In the genomic region with DNA sequence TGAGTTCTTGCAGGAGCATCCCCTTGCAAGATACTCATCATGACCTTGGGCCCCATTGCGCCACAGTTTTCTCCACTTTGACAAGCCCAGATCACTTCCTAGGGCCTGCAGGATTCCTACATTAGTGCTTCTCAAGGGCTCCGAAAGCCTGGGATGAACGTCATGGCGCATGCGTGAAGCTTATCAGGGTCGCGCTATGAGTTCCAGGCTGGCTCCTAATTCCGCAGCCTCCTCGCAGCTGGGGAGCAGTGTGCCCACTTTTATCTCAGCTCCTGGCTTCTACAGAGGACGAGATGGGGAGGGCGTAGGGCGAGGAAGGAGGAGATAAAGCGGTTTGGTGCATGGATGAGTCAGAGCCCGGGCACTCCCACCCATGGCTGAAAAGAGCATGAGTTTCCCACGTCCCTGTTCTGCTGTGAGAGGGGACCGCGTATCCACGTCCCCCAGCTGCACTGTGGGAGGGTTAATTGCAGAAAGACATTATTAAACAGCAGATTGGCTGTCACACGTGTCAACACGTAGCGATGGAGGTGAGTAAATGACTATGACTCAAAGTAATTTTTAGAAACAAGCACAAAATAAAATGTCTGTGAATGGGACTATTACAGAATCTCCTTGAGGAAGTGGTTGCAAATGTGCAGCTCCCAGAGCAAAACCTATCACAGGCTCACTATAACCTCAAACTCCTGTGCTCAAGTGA, we compare ENCODE assay signal across 9 cellular contexts.
DNase-seq lines count a peak whose midpoint lies in the region; ATAC-seq and TF ChIP-seq lines count a peak whose summit lies in the region.
"Had no signal": no experiment of that assay in that cellular context is flagged by ENCODE, and none has a peak within 500 bp of the region (broad histone marks: within the 10 kb centered on the region; RNA-seq: fewer than 3 reads in every experiment).

No MANE protein-coding gene starts in this region.

- DNase-seq in HUDEP-2 (lab: John Stamatoyannopoulos, UW; ENCODE audit: unreplicated experiment in 76 of 76) (peak; percentile 50 to 97 (median 89)), anterior cingulate cortex (lab: John Stamatoyannopoulos, UW) (peak in 48 of 58 donors; percentile 1 to 81 (median 34)), left lung (no peak), NCI-H2171 (lab: John Stamatoyannopoulos, UW) (no peak)

- H3K36me3 ChIP-seq in ACC112 (ENCODE audit: insufficient read depth, low read length) (no peaks in the 10 kb centered on the region), left lung (no peaks in the 10 kb centered on the region)

- intact Hi-C loops in left lung (cut with DNase I), result no loop called here

- H3K27ac ChIP-seq in ACC112 (ENCODE audit: low read depth, low read length), result peak overlapping the region; percentile 44
- no peak overlapping the region for H3K27ac ChIP-seq in left lung

- peak overlapping the region; percentile 10 for H2AFZ ChIP-seq in ACC112 (ENCODE audit: low read length, unreplicated experiment)

- H3K27me3 ChIP-seq in ACC112 (ENCODE audit: insufficient read depth, low read length), result no peaks in the 10 kb centered on the region
- H3K27me3 ChIP-seq in left lung, result no peaks in the 10 kb centered on the region

- no peaks in the 10 kb centered on the region for H3K79me2 ChIP-seq in ACC112 (ENCODE audit: control insufficient read depth, insufficient read depth, low read length, unreplicated experiment)

- peaks cover 16% of the 10 kb centered on the region for H3K4me1 ChIP-seq in ACC112 (ENCODE audit: control insufficient read depth, insufficient read depth, low read length, unreplicated experiment)
- peaks cover 0 to 7% of the 10 kb centered on the region in 2 donors for H3K4me1 ChIP-seq in left lung

- ATAC-seq in left lung (peak; percentile 68), HG02938 (IDR thresholded peaks at IDR 0.05; ENCODE audit: unreplicated experiment) (no peak), HG03442 (IDR thresholded peaks at IDR 0.05; ENCODE audit: unreplicated experiment) (no peak), HG03439 (IDR thresholded peaks at IDR 0.05; ENCODE audit: unreplicated experiment) (no peak)
- ATAC-seq: GM12878 had no signal

- TF ChIP-seq CTCF in left lung (IDR thresholded peaks at IDR 0.05), result no peak

- H3K4me3 ChIP-seq in ACC112 (ENCODE audit: low read depth, low read length) (peak overlapping the region; percentile 24), left lung (no peak overlapping the region)
- H3K4me3 ChIP-seq: GM12878 had no signal

- no peaks in the 10 kb centered on the region for H3K9me3 ChIP-seq in left lung

Comparison
In these comparisons a context has a peak if more than half of its experiments do, and no peak if none do; other contexts are left out.
1. DNase-seq: peak in HUDEP-2 (76 of 76) and anterior cingulate cortex (48 of 58); none in left lung (0 of 2) and NCI-H2171 (single experiment).